ENCODE assay signal across 21 cellular contexts in the genomic region with DNA sequence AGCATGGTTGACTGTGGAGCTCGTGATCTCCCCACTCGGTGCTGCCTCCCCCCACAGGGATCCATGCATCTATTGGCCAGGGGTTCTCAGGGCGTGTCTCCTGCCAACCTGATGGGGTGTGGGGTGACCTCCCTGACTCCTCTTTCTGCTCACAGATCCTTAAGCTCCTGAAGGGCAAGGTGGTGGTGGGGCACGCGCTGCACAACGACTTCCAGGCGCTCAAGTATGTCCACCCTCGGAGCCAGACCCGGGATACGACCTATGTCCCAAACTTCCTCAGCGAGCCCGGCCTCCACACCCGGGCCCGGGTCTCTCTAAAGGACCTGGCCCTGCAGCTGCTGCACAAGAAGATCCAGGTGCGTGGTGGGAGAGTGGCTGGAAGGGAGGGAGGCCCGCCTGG.
DNase-seq lines count a peak whose midpoint lies in the region; TF ChIP-seq lines count a peak whose summit lies in the region.
"Had no signal": no experiment of that assay in that cellular context is flagged by ENCODE, and none has a peak within 500 bp of the region (broad histone marks: within the 10 kb centered on the region; RNA-seq: fewer than 3 reads in every experiment).

No MANE protein-coding gene starts in this region.

- POLR2A ChIA-PET in RWPE1 (lab: Yijun Ruan, JAX; ENCODE audit: low non-redundant PET) = no interaction called here

- H3K36me3 Mint-ChIP-seq in activated T-cell treated with anti-CD3 and anti-CD28 coated beads, Interleukin-2, amount 50 U/mL, for 24 hours (ENCODE audit: low read depth) = peaks cover 96% of the 10 kb centered on the region

- peaks cover 92% of the 10 kb centered on the region for H3K4me1 Mint-ChIP-seq in activated T-cell treated with anti-CD3 and anti-CD28 coated beads, Interleukin-2, amount 50 U/mL, for 24 hours (ENCODE audit: low read depth)

- H3K36me3 ChIP-seq in effector memory CD4-positive, alpha-beta T cell (ENCODE audit: control insufficient read depth, insufficient read depth, low read length) = peaks cover 33% of the 10 kb centered on the region
- H3K36me3 ChIP-seq in tibial artery = peaks cover 25 to 65% (median 56%) of the 10 kb centered on the region in 3 donors
- H3K36me3 ChIP-seq: neural progenitor cell had no signal

- no peaks in the 10 kb centered on the region for H3K27me3 ChIP-seq in effector memory CD4-positive, alpha-beta T cell (replicated peaks; ENCODE audit: control insufficient read depth, insufficient read depth, low read length, poor library complexity, severe bottlenecking)
- H3K27me3 ChIP-seq in tibial artery = no peaks in the 10 kb centered on the region
- H3K27me3 ChIP-seq: body of pancreas, neural progenitor cell, thyroid gland had no signal

- H3K4me1 ChIP-seq in effector memory CD4-positive, alpha-beta T cell (ENCODE audit: control insufficient read depth, insufficient read depth, low read length, poor library complexity, severe bottlenecking) = peaks cover 72% of the 10 kb centered on the region
- H3K4me1 ChIP-seq in tibial artery = peaks cover 0 to 9% (median under 1%) of the 10 kb centered on the region in 4 donors

- CTCF ChIA-PET in RWPE1 (lab: Yijun Ruan, JAX) = no interaction called here

- H3K27ac ChIP-seq in RWPE1 (peak overlapping the region; percentile 70), tibial artery (no peak overlapping the region)
- peak overlapping the region; percentile 64 for H3K27ac ChIP-seq in effector memory CD4-positive, alpha-beta T cell (ENCODE audit: insufficient read depth, low read length, poor library complexity, severe bottlenecking)
- H3K27ac ChIP-seq: neural progenitor cell had no signal

- no peaks in the 10 kb centered on the region for H3K27me3 Mint-ChIP-seq in activated T-cell treated with anti-CD3 and anti-CD28 coated beads, Interleukin-2, amount 50 U/mL, for 24 hours

- intact Hi-C loops in tibial artery (cut with DNase I; ENCODE audit: low total_unique reads) = no loop called here

- no peak overlapping the region for H3K4me3 ChIP-seq in effector memory CD4-positive, alpha-beta T cell (ENCODE audit: insufficient read depth, low read depth, low read length, poor library complexity, severe bottlenecking)
- H3K4me3 ChIP-seq in tibial artery = no peak overlapping the region
- H3K4me3 ChIP-seq: body of pancreas, HAP-1, neural progenitor cell, thyroid gland had no signal

- no peaks in the 10 kb centered on the region for H3K9me3 Mint-ChIP-seq in activated T-cell treated with anti-CD3 and anti-CD28 coated beads, Interleukin-2, amount 50 U/mL, for 24 hours
- H3K9me3 Mint-ChIP-seq: neural progenitor cell had no signal

- no peak for TF ChIP-seq CTCF in RWPE1 (conservative IDR thresholded peaks at IDR 0.05; ENCODE audit: low read depth)
- TF ChIP-seq CTCF in tibial artery (IDR thresholded peaks at IDR 0.05) = no peak

- no peak overlapping the region for H3K4me3 Mint-ChIP-seq in activated T-cell treated with anti-CD3 and anti-CD28 coated beads, Interleukin-2, amount 50 U/mL, for 24 hours
- H3K4me3 Mint-ChIP-seq: neural progenitor cell had no signal

- DNase-seq in activated T-cell treated with anti-CD3 and anti-CD28 coated beads, Interleukin-2, amount 50 U/mL, for 24 hours = no peak
- DNase-seq in activated T-cell treated with anti-CD3 and anti-CD28 coated beads for 4 hours (no peak), RWPE1 (ENCODE audit: low spot score) (no peak), tibial artery (peak; percentile 9 to 52), NCI-H187 treated with DMSO at 0.1 percent for 48 hours (lab: John Stamatoyannopoulos, UW) (no peak), DMS153 treated with DMSO at 0.1 percent for 48 hours (lab: John Stamatoyannopoulos, UW; ENCODE audit: unreplicated experiment) (no peak), DMS 273 treated with DMSO at 0.1 percent for 48 hours (lab: John Stamatoyannopoulos, UW) (no peak)
- no peak for DNase-seq in effector memory CD4-positive, alpha-beta T cell
- DNase-seq: body of pancreas; COR-L47; cortex of kidney; foreskin fibroblast; hypothalamus; mesenchymal stem cell; NCI-H187; NCI-H446; NK-92 treated with Interleukin-12 subunit alpha and Interleukin-12 subunit beta, amount 100 ng/mL, for 24 hours; stimulated activated naive CD4-positive, alpha-beta T cell; thyroid gland had no signal

- H3K27ac Mint-ChIP-seq in activated T-cell treated with anti-CD3 and anti-CD28 coated beads, Interleukin-2, amount 50 U/mL, for 24 hours = peak overlapping the region; percentile 87
- H3K27ac Mint-ChIP-seq: neural progenitor cell had no signal

- H3K9me3 ChIP-seq in effector memory CD4-positive, alpha-beta T cell (ENCODE audit: control insufficient read depth, low read length) = no peaks in the 10 kb centered on the region
- no peaks in the 10 kb centered on the region for H3K9me3 ChIP-seq in tibial artery
- H3K9me3 ChIP-seq: body of pancreas, HAP-1, thyroid gland had no signal

Comparison
In these comparisons a context has a peak if more than half of its experiments do, and no peak if none do; other contexts are left out.
1. DNase-seq: peak in tibial artery (2 of 2); none in activated T-cell treated with anti-CD3 and anti-CD28 coated beads, Interleukin-2, amount 50 U/mL, for 24 hours (single experiment), activated T-cell treated with anti-CD3 and anti-CD28 coated beads for 4 hours (single experiment), RWPE1 (single experiment), effector memory CD4-positive, alpha-beta T cell (0 of 3), NCI-H187 treated with DMSO at 0.1 percent for 48 hours (single experiment), DMS153 treated with DMSO at 0.1 percent for 48 hours (single experiment) and DMS 273 treated with DMSO at 0.1 percent for 48 hours (single experiment).
2. H3K27ac ChIP-seq: peak in RWPE1 (single experiment) and effector memory CD4-positive, alpha-beta T cell (single experiment); none in tibial artery (0 of 2).